1 cellular context compared by ENCODE assay signal in genomic region chr7:135974667-135975066, GRCh38.
TF ChIP-seq lines count a peak whose summit lies in the region.

No MANE protein-coding gene starts in this region.

TF ChIP-seq in SK-N-SH, 30 proteins besides CTCF, POLR2A, EP300 and RAD21 (continued from another document):
- TF ChIP-seq REST (IDR thresholded peaks at IDR 0.05; ENCODE audit: low read depth, low read length), result no peak
- TF ChIP-seq CHD2 (IDR thresholded peaks at IDR 0.05; ENCODE audit: low read length, partially characterized antibody), result no peak
- no peak for TF ChIP-seq GATA2 (CRISPR knock-in tag; IDR thresholded peaks at IDR 0.05)
- TF ChIP-seq, protein P1, sequence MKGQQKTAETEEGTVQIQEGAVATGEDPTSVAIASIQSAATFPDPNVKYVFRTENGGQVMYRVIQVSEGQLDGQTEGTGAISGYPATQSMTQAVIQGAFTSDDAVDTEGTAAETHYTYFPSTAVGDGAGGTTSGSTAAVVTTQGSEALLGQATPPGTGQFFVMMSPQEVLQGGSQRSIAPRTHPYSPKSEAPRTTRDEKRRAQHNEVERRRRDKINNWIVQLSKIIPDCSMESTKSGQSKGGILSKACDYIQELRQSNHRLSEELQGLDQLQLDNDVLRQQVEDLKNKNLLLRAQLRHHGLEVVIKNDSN (IDR thresholded peaks at IDR 0.05; ENCODE audit: borderline replicate concordance, low read depth), result no peak
- no peak for TF ChIP-seq NRF1 (IDR thresholded peaks at IDR 0.05; ENCODE audit: low read depth, low read length)
- TF ChIP-seq SMC3 (IDR thresholded peaks at IDR 0.05; ENCODE audit: low read depth, low read length), result no peak
- TF ChIP-seq MAX (IDR thresholded peaks at IDR 0.05; ENCODE audit: low read depth), result no peak
- no peak for TF ChIP-seq SIN3A (IDR thresholded peaks at IDR 0.05; ENCODE audit: borderline replicate concordance, low read depth, low read length)
